9 cellular contexts compared by ENCODE assay signal in genomic region chr15:74496648-74497047, GRCh38.
"Had no signal": no experiment of that assay in that cellular context is flagged by ENCODE, and none has a peak within 500 bp of the region (broad histone marks: within the 10 kb centered on the region; RNA-seq: fewer than 3 reads in every experiment).

No MANE protein-coding gene starts in this region.

- H3K4me3 Mint-ChIP-seq: GM23338, H9, HFFc6 had no signal

- H3K9me3 Mint-ChIP-seq: H9, HFFc6 had no signal

- ATAC-seq: GM23338, HCT116 had no signal

- H3K4me1 Mint-ChIP-seq: GM23338 had no signal

- H3K27ac ChIP-seq: GM23248 had no signal

- H3K27ac Mint-ChIP-seq: HFFc6 had no signal

- H3K9ac ChIP-seq: GM23248 had no signal

- H3K4me1 ChIP-seq: HAP-1 had no signal

- H3K36me3 ChIP-seq: HAP-1 had no signal

- H2AFZ ChIP-seq: GM23248, GM23338 had no signal

- DNase-seq: GM23248, GOT3, H7, H9, HCEC 1CT, HFFc6 had no signal

- H3K4me3 ChIP-seq: GM23248, GM23338, HAP-1 had no signal

- H3K9me3 ChIP-seq: HAP-1 had no signal

- H3K4me2 ChIP-seq: GM23338 had no signal
